In genomic region chr5:62305715-62306493, GRCh38 we compare ENCODE assay signal across 8 cellular contexts. TPM values are rescaled to one million over a fixed set of nuclear protein-coding genes. Genes with fewer than 3 reads are reported as not detected.
DNase-seq lines count a peak whose midpoint lies in the region; ATAC-seq and TF ChIP-seq lines count a peak whose summit lies in the region.

TSS of gene KIF2A (plus strand) at chr5:62306206. CDS start at chr5:62306473, 267 bp downstream.

- H3K56ac ChIP-seq in H9 (ENCODE audit: insufficient read length, low read depth, low read length), result no peak within 1 kb of the TSS

- ATAC-seq in natural killer cell treated with Interleukin-12 subunit alpha and Interleukin-12 subunit beta and Interleukin-15 and Interleukin-18, amount 100 ng/mL, for 72 hours, result peak; percentile 95 to 97

- peaks cover 3% of the 10 kb centered on the region for H3K23me2 ChIP-seq in H9 (ENCODE audit: insufficient read length, low read depth, low read length, poor library complexity, severe bottlenecking)

- H3K4me1 ChIP-seq in H9 (ENCODE audit: insufficient read depth, low read length), result no peaks in the 10 kb centered on the region

- H2BK5ac ChIP-seq in H9 (ENCODE audit: insufficient read length, low read length), result no peak within 1 kb of the TSS

- TF ChIP-seq POLR2A in Raji (IDR thresholded peaks at IDR 0.05; ENCODE audit: insufficient read depth, low read depth, low read length), result peak; percentile 66

- in situ Hi-C loops in G401 (cut with HindIII; ENCODE audit: low sequenced_read_pairs), result no loop called here

- H3K9me3 Mint-ChIP-seq in H9, result no peaks in the 10 kb centered on the region
- no peaks in the 10 kb centered on the region for H3K9me3 Mint-ChIP-seq in natural killer cell treated with Interleukin-12 subunit alpha and Interleukin-12 subunit beta and Interleukin-15 and Interleukin-18, amount 100 ng/mL, for 72 hours

- TF ChIP-seq CTCF in H9 (conservative IDR thresholded peaks at IDR 0.05) (no peak), fibroblast of pulmonary artery (IDR thresholded peaks at IDR 0.05; ENCODE audit: low read length, missing control alignments) (no peak)

- peaks cover 25 to 31% of the 10 kb centered on the region in 2 experiments for H3K4me1 Mint-ChIP-seq in H9
- H3K4me1 Mint-ChIP-seq in natural killer cell treated with Interleukin-12 subunit alpha and Interleukin-12 subunit beta and Interleukin-15 and Interleukin-18, amount 100 ng/mL, for 72 hours (ENCODE audit: low read depth in 2 of 2), result peaks cover 40 to 53% of the 10 kb centered on the region in 2 donors

- no peak within 1 kb of the TSS for H4K8ac ChIP-seq in H9 (replicated peaks; ENCODE audit: insufficient read length, low read depth, low read length)

- H3K27me3 ChIP-seq in H9 (ENCODE audit: insufficient read depth, low read length), result no peaks in the 10 kb centered on the region

- H2BK15ac ChIP-seq in H9 (ENCODE audit: low read depth, low read length), result no peak within 1 kb of the TSS

- peak within 1 kb of the TSS; percentile 89 for H3K18ac ChIP-seq in H9 (ENCODE audit: insufficient read length, low read depth, low read length)

- no peak within 1 kb of the TSS for H4K91ac ChIP-seq in H9 (ENCODE audit: insufficient read length, low read depth, low read length)

- H3K4me3 Mint-ChIP-seq in H9, result peak within 1 kb of the TSS; percentile 94 to 98
- peak within 1 kb of the TSS; percentile 99 for H3K4me3 Mint-ChIP-seq in natural killer cell treated with Interleukin-12 subunit alpha and Interleukin-12 subunit beta and Interleukin-15 and Interleukin-18, amount 100 ng/mL, for 72 hours

- no peak within 1 kb of the TSS for H2BK120ac ChIP-seq in H9 (ENCODE audit: low read depth, low read length, poor library complexity, severe bottlenecking)

- no peak within 1 kb of the TSS for H2BK20ac ChIP-seq in H9 (ENCODE audit: low read depth, low read length, poor library complexity, severe bottlenecking)

- H2AK5ac ChIP-seq in H9 (ENCODE audit: insufficient read length, low read length), result no peak within 1 kb of the TSS

- no peaks in the 10 kb centered on the region for H4K20me1 ChIP-seq in H9 (ENCODE audit: control insufficient read depth, insufficient read depth, insufficient read length)

- peaks cover 5 to 16% (median 15%) of the 10 kb centered on the region in 3 experiments; a peak in 4 of 7 replicates for H3K36me3 Mint-ChIP-seq in H9 (ENCODE audit: insufficient read depth in 1 of 3, low read depth in 3 of 3)
- peaks cover 32% of the 10 kb centered on the region for H3K36me3 Mint-ChIP-seq in natural killer cell treated with Interleukin-12 subunit alpha and Interleukin-12 subunit beta and Interleukin-15 and Interleukin-18, amount 100 ng/mL, for 72 hours

- peaks cover 4% of the 10 kb centered on the region for H3K79me1 ChIP-seq in H9 (ENCODE audit: insufficient read depth, low read depth, low read length, poor library complexity, severe bottlenecking)

- no peak within 1 kb of the TSS for H3K23ac ChIP-seq in H9 (ENCODE audit: insufficient read length, low read depth, low read length)

- H3K4ac ChIP-seq in H9 (ENCODE audit: low read depth, low read length), result no peak within 1 kb of the TSS

- no CpG with 5 or more reads among the region's 86 CpGs for WGBS in H9 (ENCODE audit: extremely low coverage, insufficient read length, low lambda C conversion rate)

- H3K4me3 ChIP-seq in fibroblast of pulmonary artery (replicated peaks; ENCODE audit: low read depth, low read length), result peak within 1 kb of the TSS; percentile 87

- no peak within 1 kb of the TSS for H3T11ph ChIP-seq in H9 (ENCODE audit: low read length)

- peak within 1 kb of the TSS; percentile 94 to 99 (median 96) for H3K27ac Mint-ChIP-seq in H9
- peak within 1 kb of the TSS; percentile 97 to 99 for H3K27ac Mint-ChIP-seq in natural killer cell treated with Interleukin-12 subunit alpha and Interleukin-12 subunit beta and Interleukin-15 and Interleukin-18, amount 100 ng/mL, for 72 hours

- no peak within 1 kb of the TSS for H2AFZ ChIP-seq in H9 (ENCODE audit: low read length)

- peak within 1 kb of the TSS; percentile 76 for H3K9ac ChIP-seq in H9 (ENCODE audit: extremely low read depth, insufficient read length, low read length)

- H2BK12ac ChIP-seq in H9 (ENCODE audit: insufficient read length, low read depth, low read length), result no peak within 1 kb of the TSS

- H3K14ac ChIP-seq in H9 (ENCODE audit: insufficient read depth, low read length), result peak within 1 kb of the TSS; percentile 92

- no peak within 1 kb of the TSS for H4K5ac ChIP-seq in H9 (ENCODE audit: insufficient read length, low read depth, low read length)

- H3K27ac ChIP-seq in H9 (ENCODE audit: insufficient read length, low read depth, low read length), result no peak within 1 kb of the TSS

- no peaks in the 10 kb centered on the region for H3K9me3 ChIP-seq in H9 (ENCODE audit: control insufficient read depth, low read depth, low read length)

- H3K79me2 ChIP-seq in H9 (ENCODE audit: insufficient read depth, low read length), result peaks cover 33% of the 10 kb centered on the region

- H3K4me2 ChIP-seq in H9 (ENCODE audit: insufficient read depth, insufficient read length, low read length), result peak within 1 kb of the TSS; percentile 53

- DNase-seq in G401 (ENCODE audit: low spot score) (peak; percentile 88), H9 (peak; percentile 96), M059J (ENCODE audit: low read depth) (peak; percentile 94), fibroblast of pulmonary artery (ENCODE audit: low read depth) (peak; percentile 92)
- DNase-seq in activated T-helper 9 cell treated with anti-CD3 and anti-CD28 coated beads, Interleukin-2, amount 50 U/mL, for 16 hours (ENCODE audit: low read depth), result peak; percentile 90
- DNase-seq in natural killer cell treated with Interleukin-12 subunit alpha and Interleukin-12 subunit beta and Interleukin-15 and Interleukin-18, amount 100 ng/mL, for 72 hours (ENCODE audit: low spot score), result peak; percentile 99
- DNase-seq in stimulated activated naive CD4-positive, alpha-beta T cell treated with Interleukin-2 at 50 U/mL for 16 hours (lab: John Stamatoyannopoulos, UW), result peak; percentile 90

- peaks cover 14% of the 10 kb centered on the region for H3K27me3 Mint-ChIP-seq in H9 (ENCODE audit: low read depth)
- no peaks in the 10 kb centered on the region for H3K27me3 Mint-ChIP-seq in natural killer cell treated with Interleukin-12 subunit alpha and Interleukin-12 subunit beta and Interleukin-15 and Interleukin-18, amount 100 ng/mL, for 72 hours

RNA-seq across cellular contexts. Expression of gene KIF2A, which starts in this region (rescaled TPM):
- total RNA-seq in G401 (2014; rRNA removed; shearing (Covaris generic)), result 37.9 and 62.8 TPM in 2 replicates
- total RNA-seq in H9 (2021), result 85.6 and 86.1 TPM in 2 replicates
- 52.4 and 59.7 TPM in 2 replicates for total RNA-seq in M059J (2014; rRNA removed; shearing (Covaris generic))
- 100 to 1,000 TPM; 190 to 201 TPM for total RNA-seq in natural killer cell treated with Interleukin-12 subunit alpha and Interleukin-12 subunit beta and Interleukin-15 and Interleukin-18, amount 100 ng/mL, for 72 hours
